5 cellular contexts compared by ENCODE assay signal in genomic region chr3:146306024-146306423, GRCh38.
"Had no signal": no experiment of that assay in that cellular context is flagged by ENCODE, and none has a peak within 500 bp of the region (broad histone marks: within the 10 kb centered on the region; RNA-seq: fewer than 3 reads in every experiment).

No MANE protein-coding gene starts in this region.

- H3K4me3 Mint-ChIP-seq: IgD-negative memory B cell had no signal

- H3K4me1 Mint-ChIP-seq: IgD-negative memory B cell had no signal

- H3K27me3 Mint-ChIP-seq: IgD-negative memory B cell had no signal

- DNase-seq: IMR-90 had no signal

- H3K27ac ChIP-seq: HL-60 had no signal

- ATAC-seq: HepG2, K562 had no signal

- H3K4me3 ChIP-seq: K562 had no signal

- H3K27ac Mint-ChIP-seq: IgD-negative memory B cell had no signal
